ENCODE assay signal across 13 cellular contexts in the genomic region with DNA sequence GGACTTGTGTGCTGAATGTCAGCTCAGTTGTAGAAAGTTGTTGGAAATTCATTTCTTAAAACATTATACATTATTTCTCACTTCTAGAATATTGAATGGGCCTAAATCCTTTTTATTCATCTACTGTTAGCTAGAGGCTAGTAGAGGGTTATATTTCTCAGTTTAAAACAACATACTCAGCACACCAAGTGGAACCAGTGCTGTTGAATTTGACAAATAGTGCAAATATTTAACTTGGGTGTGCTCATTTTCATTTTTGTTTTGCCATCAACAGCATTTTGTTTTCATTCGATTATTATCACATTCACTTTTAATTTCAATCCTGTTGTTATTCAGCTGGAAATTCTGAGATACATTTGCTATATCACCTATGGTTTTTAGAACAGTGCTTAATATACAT.
DNase-seq lines count a peak whose midpoint lies in the region; ATAC-seq and TF ChIP-seq lines count a peak whose summit lies in the region.
"Had no signal": no experiment of that assay in that cellular context is flagged by ENCODE, and none has a peak within 500 bp of the region (broad histone marks: within the 10 kb centered on the region; RNA-seq: fewer than 3 reads in every experiment).

No MANE protein-coding gene starts in this region.

- H3K9me3 Mint-ChIP-seq in activated CD4-positive, alpha-beta T cell treated with anti-CD3 and anti-CD28 coated beads, Interleukin-2, amount 10 ng/mL, durations not matched to agents 24 days and 14 days: no peaks in the 10 kb centered on the region
- H3K9me3 Mint-ChIP-seq: H9, IgD-negative memory B cell had no signal

- no peak for DNase-seq in GM23248
- peak; percentile 20 for DNase-seq in NCI-H2029 treated with DMSO at 0.1 percent for 48 hours (lab: John Stamatoyannopoulos, UW)
- DNase-seq in body of pancreas: no peak
- no peak for DNase-seq in NOMO-1 treated with dmso at 0.1 percent for 144 hours (lab: John Stamatoyannopoulos, UW; ENCODE audit: unreplicated experiment)
- no peak for DNase-seq in NCI-H526 treated with DMSO at 0.1 percent for 48 hours (lab: John Stamatoyannopoulos, UW)
- no peak for DNase-seq in activated CD4-positive, alpha-beta T cell treated with anti-CD3 and anti-CD28 coated beads, Interleukin-2, amount 10 ng/mL, durations not matched to agents 24 days and 14 days
- DNase-seq: BE2C; CD4-positive, alpha-beta memory T cell; GF-D8; H9 had no signal

- no peak overlapping the region for H3K4me3 ChIP-seq in GM23248
- no peak overlapping the region for H3K4me3 ChIP-seq in body of pancreas
- H3K4me3 ChIP-seq: A549 had no signal

- H3K79me2 ChIP-seq in GM23248 (ENCODE audit: insufficient read depth): no peaks in the 10 kb centered on the region

- peak; percentile 41 for ATAC-seq in body of pancreas
- ATAC-seq: A549 had no signal

- H3K4me2 ChIP-seq in GM23248 (ENCODE audit: unreplicated experiment): peak overlapping the region; percentile 9
- H3K4me2 ChIP-seq: A549 had no signal

- H3K36me3 Mint-ChIP-seq in activated CD4-positive, alpha-beta T cell treated with anti-CD3 and anti-CD28 coated beads, Interleukin-2, amount 10 ng/mL, durations not matched to agents 24 days and 14 days (ENCODE audit: low read depth): no peaks in the 10 kb centered on the region
- H3K36me3 Mint-ChIP-seq: CD4-positive, alpha-beta memory T cell had no signal

- H3K4me3 Mint-ChIP-seq in activated CD4-positive, alpha-beta T cell treated with anti-CD3 and anti-CD28 coated beads, Interleukin-2, amount 10 ng/mL, durations not matched to agents 24 days and 14 days: no peak overlapping the region
- H3K4me3 Mint-ChIP-seq: CD4-positive, alpha-beta memory T cell; H9; IgD-negative memory B cell had no signal

- no peaks in the 10 kb centered on the region for H3K4me1 Mint-ChIP-seq in activated CD4-positive, alpha-beta T cell treated with anti-CD3 and anti-CD28 coated beads, Interleukin-2, amount 10 ng/mL, durations not matched to agents 24 days and 14 days
- H3K4me1 Mint-ChIP-seq: IgD-negative memory B cell had no signal

- H3K9me2 ChIP-seq in GM23248 (ENCODE audit: insufficient read depth): no peaks in the 10 kb centered on the region

- H4K20me1 ChIP-seq in GM23248 (ENCODE audit: insufficient read depth): no peaks in the 10 kb centered on the region

- H3K4me1 ChIP-seq in GM23248 (ENCODE audit: insufficient read depth) (no peaks in the 10 kb centered on the region), body of pancreas (peaks cover 24% of the 10 kb centered on the region)
- H3K4me1 ChIP-seq: A549, BE2C had no signal

- intact Hi-C loops in body of pancreas (cut with DNase I): no loop called here
- intact Hi-C loops in activated CD4-positive, alpha-beta T cell treated with anti-CD3 and anti-CD28 coated beads, Interleukin-2, amount 10 ng/mL, durations not matched to agents 24 days and 14 days (cut with micrococcal nuclease): no loop called here

- H3K27me3 Mint-ChIP-seq in activated CD4-positive, alpha-beta T cell treated with anti-CD3 and anti-CD28 coated beads, Interleukin-2, amount 10 ng/mL, durations not matched to agents 24 days and 14 days: no peaks in the 10 kb centered on the region
- H3K27me3 Mint-ChIP-seq: CD4-positive, alpha-beta memory T cell had no signal

- no peak for TF ChIP-seq POLR2A in body of pancreas (IDR thresholded peaks at IDR 0.05)

- H3K27me3 ChIP-seq in GM23248 (replicated peaks; ENCODE audit: insufficient read depth): no peaks in the 10 kb centered on the region
- no peaks in the 10 kb centered on the region for H3K27me3 ChIP-seq in body of pancreas
- H3K27me3 ChIP-seq: BE2C had no signal

- in situ Hi-C loops in GM23248 (cut with MboI): no loop called here

- H3K9me3 ChIP-seq in GM23248 (ENCODE audit: low read depth) (no peaks in the 10 kb centered on the region), body of pancreas (no peaks in the 10 kb centered on the region)
- H3K9me3 ChIP-seq: A549, BE2C had no signal

- WGBS in GM23248 (ENCODE audit: low coverage in 1 of 2, low lambda C conversion rate in 2 of 2, missing lambda C conversion rate in 2 of 2), 2 experiments: 36 to 37% methylated on average over 1 of the region's 1 CpG
- WGBS in body of pancreas, 2 donors: 24 to 40% methylated on average over 1 of the region's 1 CpG

- H3F3A ChIP-seq in GM23248 (ENCODE audit: insufficient read depth): no peaks in the 10 kb centered on the region

- H2AFZ ChIP-seq in GM23248: no peak overlapping the region

- no peak for TF ChIP-seq CTCF in body of pancreas (IDR thresholded peaks at IDR 0.05)

- no peak overlapping the region for H3K27ac Mint-ChIP-seq in activated CD4-positive, alpha-beta T cell treated with anti-CD3 and anti-CD28 coated beads, Interleukin-2, amount 10 ng/mL, durations not matched to agents 24 days and 14 days
- H3K27ac Mint-ChIP-seq: CD4-positive, alpha-beta memory T cell; H9; IgD-negative memory B cell had no signal

- no peak overlapping the region for H3K9ac ChIP-seq in GM23248

- H3K27ac ChIP-seq in GM23248 (no peak overlapping the region), body of pancreas (peak overlapping the region in 3 of 4 donors; percentile 8 to 80 (median 57))
- H3K27ac ChIP-seq: A549, C4-2B had no signal

- H3K36me3 ChIP-seq in GM23248 (ENCODE audit: low read depth) (no peaks in the 10 kb centered on the region), body of pancreas (replicated peaks in 1 of 2; ENCODE audit: insufficient read depth in 1 of 2, low read depth in 2 of 2) (no peaks in the 10 kb centered on the region)
- H3K36me3 ChIP-seq: BE2C had no signal
